In genomic region chr9:134556531-134557068, GRCh38 we compare ENCODE assay signal across 20 cellular contexts.
DNase-seq lines count a peak whose midpoint lies in the region; ATAC-seq, FAIRE-seq and TF ChIP-seq lines count a peak whose summit lies in the region.
"Had no signal": no experiment of that assay in that cellular context is flagged by ENCODE, and none has a peak within 500 bp of the region (broad histone marks: within the 10 kb centered on the region; RNA-seq: fewer than 3 reads in every experiment).

No MANE protein-coding gene starts in this region.

- no peak overlapping the region for H3K23ac ChIP-seq in H9 (ENCODE audit: insufficient read length, low read depth, low read length)

- H3K4me3 Mint-ChIP-seq in mesothelial cell of epicardium (no peak overlapping the region), H9 (no peak overlapping the region)
- H3K4me3 Mint-ChIP-seq: activated naive CD4-positive, alpha-beta T cell treated with anti-CD3 and anti-CD28 coated beads, Interleukin-2, amount 50 U/mL, for 24 hours; dendritic cell treated with granulocyte-macrophage colony-stimulating factor and Interleukin-4, amounts not matched to agents 40 ng/mL and 50 ng/mL, for 4 days; T-helper 17 cell had no signal

- H3K4me1 ChIP-seq in right lobe of liver (no peaks in the 10 kb centered on the region), HepG2 (ENCODE audit: insufficient read depth, low read length) (no peaks in the 10 kb centered on the region), H9 (ENCODE audit: insufficient read depth, low read length) (no peaks in the 10 kb centered on the region)

- H3K27ac Mint-ChIP-seq in mesothelial cell of epicardium, result peak overlapping the region; percentile 86
- no peak overlapping the region for H3K27ac Mint-ChIP-seq in H9
- H3K27ac Mint-ChIP-seq: activated naive CD4-positive, alpha-beta T cell treated with anti-CD3 and anti-CD28 coated beads, Interleukin-2, amount 50 U/mL, for 24 hours; dendritic cell treated with granulocyte-macrophage colony-stimulating factor and Interleukin-4, amounts not matched to agents 40 ng/mL and 50 ng/mL, for 4 days; T-helper 17 cell had no signal

- no peak overlapping the region for H3K27ac ChIP-seq in right lobe of liver
- H3K27ac ChIP-seq in HepG2 (ENCODE audit: extremely low read length, insufficient read depth, low read length), result no peak overlapping the region
- H3K27ac ChIP-seq in H9 (ENCODE audit: insufficient read length, low read depth, low read length), result no peak overlapping the region
- H3K27ac ChIP-seq: brain microvascular endothelial cell, lower lobe of right lung, VCaP had no signal

- in situ Hi-C loops in HepG2 (cut with HindIII; ENCODE audit: extremely low pct_ligation_motif_present, low pct_unique_long_range_greater_than_20kb), result no loop called here

- H3K4me1 Mint-ChIP-seq in mesothelial cell of epicardium (peaks cover 33% of the 10 kb centered on the region), H9 (peaks cover 3 to 12% of the 10 kb centered on the region in 2 experiments; a peak in 2 of 4 replicates)
- H3K4me1 Mint-ChIP-seq: activated naive CD4-positive, alpha-beta T cell treated with anti-CD3 and anti-CD28 coated beads, Interleukin-2, amount 50 U/mL, for 24 hours had no signal

- H3K4ac ChIP-seq in H9 (ENCODE audit: low read depth, low read length), result no peak overlapping the region

- no peaks in the 10 kb centered on the region for H4K20me1 ChIP-seq in HepG2 (ENCODE audit: insufficient read depth, low read length)
- no peaks in the 10 kb centered on the region for H4K20me1 ChIP-seq in H9 (ENCODE audit: control insufficient read depth, insufficient read depth, insufficient read length)

- no peak overlapping the region for H3K14ac ChIP-seq in H9 (ENCODE audit: insufficient read depth, low read length)

- H3K9me3 Mint-ChIP-seq in mesothelial cell of epicardium, result no peaks in the 10 kb centered on the region
- no peaks in the 10 kb centered on the region for H3K9me3 Mint-ChIP-seq in H9
- H3K9me3 Mint-ChIP-seq: activated naive CD4-positive, alpha-beta T cell treated with anti-CD3 and anti-CD28 coated beads, Interleukin-2, amount 50 U/mL, for 24 hours; dendritic cell treated with granulocyte-macrophage colony-stimulating factor and Interleukin-4, amounts not matched to agents 40 ng/mL and 50 ng/mL, for 4 days had no signal

- WGBS in right lobe of liver (ENCODE audit: insufficient coverage, low coverage, low lambda C conversion rate, missing lambda C conversion rate), result 67% methylated on average over 3 of the region's 15 CpGs
- WGBS in HepG2 (ENCODE audit: low lambda C conversion rate), result 19% methylated on average over 11 of the region's 15 CpGs
- no CpG with 5 or more reads among the region's 15 CpGs for WGBS in H9 (ENCODE audit: extremely low coverage, insufficient read length, low lambda C conversion rate)

- H2AK5ac ChIP-seq in H9 (ENCODE audit: insufficient read length, low read length), result no peak overlapping the region

- no peak for TF ChIP-seq RAD21 in HepG2 (CRISPR knock-in tag; IDR thresholded peaks at IDR 0.05)

- TF ChIP-seq EP300 in HepG2 (IDR thresholded peaks at IDR 0.05; ENCODE audit: low read depth in 2 of 2, low read length in 2 of 2) (no peak), HepG2 (CRISPR knock-in tag; IDR thresholded peaks at IDR 0.05; ENCODE audit: borderline replicate concordance) (no peak)

- no peak overlapping the region for H4K8ac ChIP-seq in H9 (replicated peaks; ENCODE audit: insufficient read length, low read depth, low read length)

- ATAC-seq in right lobe of liver (no peak), HepG2 (no peak)
- ATAC-seq: lower lobe of right lung, T-helper 17 cell had no signal

- no peak for FAIRE-seq in HepG2 (lab: Jason Lieb, UNC)

- intact Hi-C loops in right lobe of liver (cut with DNase I) (no loop called here), HepG2 (cut with micrococcal nuclease; ENCODE audit: unreplicated experiment) (no loop called here)

- H4K91ac ChIP-seq in H9 (ENCODE audit: insufficient read length, low read depth, low read length), result no peak overlapping the region

- H3K4me2 ChIP-seq in HepG2 (ENCODE audit: low read depth, low read length) (no peak overlapping the region), H9 (ENCODE audit: insufficient read depth, insufficient read length, low read length) (no peak overlapping the region)

- DNase-seq in right lobe of liver (peak; percentile 14 to 44 (median 23)), HepG2 (ENCODE audit: low spot score) (no peak), fibroblast of the aortic adventitia (ENCODE audit: low read depth) (peak; percentile 82), mesothelial cell of epicardium (ENCODE audit: low spot score in 2 of 2, unreplicated experiment in 2 of 2) (no peak), MV-4-11 (lab: John Stamatoyannopoulos, UW) (no peak), GF-D8 (lab: John Stamatoyannopoulos, UW) (no peak), H9 (no peak)
- DNase-seq in stimulated activated CD4-positive, alpha-beta T cell treated with anti-CD3 and anti-CD28 coated beads, Interleukin-15, amount 100 ng/mL, for 24 hours, result no peak
- DNase-seq: activated T-cell treated with anti-CD3 and anti-CD28 coated beads for 4 hours; brain microvascular endothelial cell; GDM1; HCEC 1CT; lower lobe of right lung; MM.1S; NCI-H69; stimulated activated CD4-positive, alpha-beta T cell treated with anti-CD3 and anti-CD28 coated beads, Interleukin-2, amount 100 ng/mL, for 48 hours; T-helper 17 cell had no signal

- no peak overlapping the region for H2BK20ac ChIP-seq in H9 (ENCODE audit: low read depth, low read length, poor library complexity, severe bottlenecking)

- H3K27me3 ChIP-seq in right lobe of liver (no peaks in the 10 kb centered on the region), HepG2 (ENCODE audit: control insufficient read depth in 1 of 2, insufficient read depth in 2 of 2, low read length in 2 of 2) (peaks cover 3 to 72% of the 10 kb centered on the region in 2 experiments; a peak in 4 of 5 replicates), H9 (ENCODE audit: insufficient read depth, low read length) (no peaks in the 10 kb centered on the region)
- H3K27me3 ChIP-seq: brain microvascular endothelial cell had no signal

- H3K9ac ChIP-seq in HepG2 (ENCODE audit: insufficient read depth, low read depth, low read length) (no peak overlapping the region), H9 (ENCODE audit: extremely low read depth, insufficient read length, low read length) (no peak overlapping the region)

- no peak overlapping the region for H3K56ac ChIP-seq in H9 (ENCODE audit: insufficient read length, low read depth, low read length)

- TF ChIP-seq POLR2A in right lobe of liver (IDR thresholded peaks at IDR 0.05) (no peak), HepG2 (IDR thresholded peaks at IDR 0.05; ENCODE audit: insufficient read depth in 1 of 2, low read depth in 2 of 2, low read length in 2 of 2) (no peak)

- no peak overlapping the region for H2BK15ac ChIP-seq in H9 (ENCODE audit: low read depth, low read length)

- no peaks in the 10 kb centered on the region for H3K27me3 Mint-ChIP-seq in mesothelial cell of epicardium (ENCODE audit: low read depth)
- peaks cover 2% of the 10 kb centered on the region for H3K27me3 Mint-ChIP-seq in H9 (ENCODE audit: low read depth)

- POLR2A ChIA-PET in HepG2 (lab: Yijun Ruan, JAX), result no interaction called here

- H3K36me3 ChIP-seq in right lobe of liver (no peaks in the 10 kb centered on the region), HepG2 (replicated peaks in 1 of 2; ENCODE audit: control insufficient read depth in 1 of 2, insufficient read depth in 2 of 2, low read length in 2 of 2) (no peaks in the 10 kb centered on the region)
- H3K36me3 ChIP-seq: brain microvascular endothelial cell, lower lobe of right lung had no signal

- no peaks in the 10 kb centered on the region for H3K36me3 Mint-ChIP-seq in mesothelial cell of epicardium
- H3K36me3 Mint-ChIP-seq in H9 (ENCODE audit: insufficient read depth in 1 of 3, low read depth in 3 of 3), result no peaks in the 10 kb centered on the region
- H3K36me3 Mint-ChIP-seq: activated naive CD4-positive, alpha-beta T cell treated with anti-CD3 and anti-CD28 coated beads, Interleukin-2, amount 50 U/mL, for 24 hours had no signal

- H3K79me2 ChIP-seq in HepG2 (ENCODE audit: insufficient read depth, low read length), result no peaks in the 10 kb centered on the region
- H3K79me2 ChIP-seq in H9 (ENCODE audit: insufficient read depth, low read length), result no peaks in the 10 kb centered on the region

- no peak overlapping the region for H2BK5ac ChIP-seq in H9 (ENCODE audit: insufficient read length, low read length)

- H3T11ph ChIP-seq in H9 (ENCODE audit: low read length), result no peak overlapping the region

- H3K9me3 ChIP-seq in right lobe of liver, result no peaks in the 10 kb centered on the region
- no peaks in the 10 kb centered on the region for H3K9me3 ChIP-seq in HepG2 (ENCODE audit: low read length)
- H3K9me3 ChIP-seq in H9 (ENCODE audit: control insufficient read depth, low read depth, low read length), result no peaks in the 10 kb centered on the region
- H3K9me3 ChIP-seq: lower lobe of right lung had no signal

- TF ChIP-seq CTCF in right lobe of liver (IDR thresholded peaks at IDR 0.05) (no peak), HepG2 (CRISPR knock-in tag; IDR thresholded peaks at IDR 0.05) (no peak), fibroblast of the aortic adventitia (IDR thresholded peaks at IDR 0.05; ENCODE audit: insufficient read depth, low read length) (no peak), mesothelial cell of epicardium (IDR thresholded peaks at IDR 0.05; ENCODE audit: unreplicated experiment) (no peak), H9 (conservative IDR thresholded peaks at IDR 0.05) (no peak)

- CTCF ChIA-PET in HepG2 (lab: Yijun Ruan, JAX; ENCODE audit: low intra/inter-chr PET ratio, low total read pairs), result no interaction called here

- no peaks in the 10 kb centered on the region for H3K23me2 ChIP-seq in H9 (ENCODE audit: insufficient read length, low read depth, low read length, poor library complexity, severe bottlenecking)

- H2BK120ac ChIP-seq in H9 (ENCODE audit: low read depth, low read length, poor library complexity, severe bottlenecking), result no peak overlapping the region

- no peak overlapping the region for H2AFZ ChIP-seq in HepG2 (ENCODE audit: low read length)
- no peak overlapping the region for H2AFZ ChIP-seq in H9 (ENCODE audit: low read length)

- no peak overlapping the region for H3K18ac ChIP-seq in H9 (ENCODE audit: insufficient read length, low read depth, low read length)

- H2BK12ac ChIP-seq in H9 (ENCODE audit: insufficient read length, low read depth, low read length), result no peak overlapping the region

- BruUV-seq in HepG2 (replicated peaks; lab: Mats Ljungman, UMichigan), result no TSS peak

- H3K4me3 ChIP-seq in right lobe of liver (no peak overlapping the region), HepG2 (replicated peaks in 1 of 3; ENCODE audit: insufficient read depth in 1 of 3, low read depth in 2 of 3, low read length in 3 of 3) (no peak overlapping the region), fibroblast of the aortic adventitia (ENCODE audit: low read depth, low read length) (no peak overlapping the region)
- H3K4me3 ChIP-seq: lower lobe of right lung had no signal

- no peaks in the 10 kb centered on the region for H3K79me1 ChIP-seq in H9 (ENCODE audit: insufficient read depth, low read depth, low read length, poor library complexity, severe bottlenecking)

- H4K5ac ChIP-seq in H9 (ENCODE audit: insufficient read length, low read depth, low read length), result no peak overlapping the region

TF ChIP-seq in HepG2, 621 proteins besides CTCF, POLR2A, EP300 and RAD21 (continues in another document):
- TF ChIP-seq KDM6A (CRISPR knock-in tag; IDR thresholded peaks at IDR 0.05; ENCODE audit: low read depth) (no peak), ZNF720 (CRISPR knock-in tag; IDR thresholded peaks at IDR 0.05) (no peak)

Comparison
In these comparisons a context has a peak if more than half of its experiments do, and no peak if none do; other contexts are left out.
1. DNase-seq: peak in right lobe of liver (3 of 3) and fibroblast of the aortic adventitia (single experiment); none in HepG2 (single experiment), mesothelial cell of epicardium (0 of 2), MV-4-11 (single experiment), GF-D8 (single experiment), stimulated activated CD4-positive, alpha-beta T cell treated with anti-CD3 and anti-CD28 coated beads, Interleukin-15, amount 100 ng/mL, for 24 hours (single experiment) and H9 (single experiment).